Comparison of ENCODE assay signal across 9 cellular contexts in genomic region chr17:38873646-38874380, GRCh38. TPM values are rescaled to one million over a fixed set of nuclear protein-coding genes. Genes with fewer than 3 reads are reported as not detected.
DNase-seq lines count a peak whose midpoint lies in the region; ATAC-seq, FAIRE-seq and TF ChIP-seq lines count a peak whose summit lies in the region.
"Had no signal": no experiment of that assay in that cellular context is flagged by ENCODE, and none has a peak within 500 bp of the region (broad histone marks: within the 10 kb centered on the region; RNA-seq: fewer than 3 reads in every experiment).

No MANE protein-coding gene starts in this region.

- TF ChIP-seq EP300 in neural cell (conservative IDR thresholded peaks at IDR 0.05; ENCODE audit: poor library complexity, severe bottlenecking): no peak

- no peak for FAIRE-seq in D721Med (lab: Jason Lieb, UNC)

- CTCF ChIA-PET in AG04449 (lab: Yijun Ruan, JAX): interaction anchor here (1.2 to 1.6 kb wide), 3 partner anchors 10 to 301 kb away, joined by 3 to 4 read pairs (median 4); no protein-coding TSS in a partner anchor

- H3K9ac ChIP-seq in HUES6 (ENCODE audit: low read length): peak overlapping the region; percentile 42
- H3K9ac ChIP-seq in colonic mucosa (ENCODE audit: low read depth in 2 of 2, low read length in 2 of 2): peak overlapping the region; percentile 8 to 40
- H3K9ac ChIP-seq in neural cell (ENCODE audit: low read length): no peak overlapping the region

- H3F3A ChIP-seq in neural cell (ENCODE audit: insufficient read depth, low read length, poor library complexity, severe bottlenecking): no peaks in the 10 kb centered on the region

- TF ChIP-seq RAD21 in neural cell (conservative IDR thresholded peaks at IDR 0.05): no peak

- intact Hi-C loops in colonic mucosa (cut with DNase I): loop anchor here (10.0 kb wide), 1 partner anchor 101 kb away; no protein-coding TSS in a partner anchor

- peaks cover 61% of the 10 kb centered on the region for H3K79me2 ChIP-seq in neural cell (replicated peaks; ENCODE audit: insufficient read depth, low read length)

- no peaks in the 10 kb centered on the region for H3K9me2 ChIP-seq in neural cell (ENCODE audit: insufficient read depth, low read length)

- ATAC-seq in HG02798 (IDR thresholded peaks at IDR 0.05; ENCODE audit: poor library complexity, unreplicated experiment) (no peak), GM21526 (IDR thresholded peaks at IDR 0.05; ENCODE audit: low FRiP score, unreplicated experiment) (no peak)

- no peaks in the 10 kb centered on the region for H3K27me3 ChIP-seq in HUES6 (ENCODE audit: control insufficient read depth, insufficient read depth, low read length)
- no peaks in the 10 kb centered on the region for H3K27me3 ChIP-seq in colonic mucosa
- no peaks in the 10 kb centered on the region for H3K27me3 ChIP-seq in neural cell (ENCODE audit: insufficient read depth, low read depth, low read length)

- H3K36me3 ChIP-seq in HUES6 (ENCODE audit: control insufficient read depth, insufficient read depth, low read length) (peaks cover 15% of the 10 kb centered on the region), colonic mucosa (peaks cover 4% of the 10 kb centered on the region), neural cell (ENCODE audit: insufficient read depth, low read length) (no peaks in the 10 kb centered on the region)

- no peak for DNase-seq in AG04449 (ENCODE audit: low read depth, low spot score)
- peak; percentile 67 for DNase-seq in colonic mucosa
- DNase-seq in D721Med (ENCODE audit: insufficient read length, low spot score): no peak
- DNase-seq in NCI-H2029 (lab: John Stamatoyannopoulos, UW): no peak

- peaks cover 4% of the 10 kb centered on the region for H4K20me1 ChIP-seq in neural cell (ENCODE audit: insufficient read depth)

- no peak overlapping the region for H3K27ac ChIP-seq in HUES6 (ENCODE audit: low read depth, low read length)
- peak overlapping the region; percentile 100 for H3K27ac ChIP-seq in colonic mucosa
- no peak overlapping the region for H3K27ac ChIP-seq in neural cell (ENCODE audit: low read length)

- H3K4me2 ChIP-seq in neural cell (ENCODE audit: low read length): no peak overlapping the region

- H3K4me3 ChIP-seq in AG04449 (ENCODE audit: low read depth, low read length) (peak overlapping the region; percentile 99), HUES6 (ENCODE audit: low read depth, low read length) (no peak overlapping the region), colonic mucosa (no peak overlapping the region), neural cell (ENCODE audit: low read length) (peak overlapping the region; percentile 43)
- H3K4me3 ChIP-seq: lung had no signal

- POLR2A ChIA-PET in AG04449 (lab: Yijun Ruan, JAX): interaction anchor here (0.5 to 1.4 kb wide), 5 partner anchors 10 to 274 kb away, joined by 3 to 5 read pairs (median 4); no protein-coding TSS in a partner anchor

- H3K4me1 ChIP-seq in HUES6 (ENCODE audit: control insufficient read depth, insufficient read depth, low read length) (peaks cover 68% of the 10 kb centered on the region), colonic mucosa (peaks cover 45% of the 10 kb centered on the region)

- no peak overlapping the region for H2AFZ ChIP-seq in neural cell (ENCODE audit: low read depth, low read length)

- H3K9me3 ChIP-seq in HUES6 (ENCODE audit: control insufficient read depth, insufficient read depth, low read depth, low read length) (no peaks in the 10 kb centered on the region), colonic mucosa (no peaks in the 10 kb centered on the region), neural cell (ENCODE audit: low read length) (no peaks in the 10 kb centered on the region)

- no peak for TF ChIP-seq CTCF in AG04449 (IDR thresholded peaks at IDR 0.05; ENCODE audit: insufficient read depth, low read length, missing control alignments)
- no peak for TF ChIP-seq CTCF in colonic mucosa (IDR thresholded peaks at IDR 0.05)
- TF ChIP-seq CTCF in neural cell (IDR thresholded peaks at IDR 0.05; ENCODE audit: poor library complexity, severe bottlenecking): no peak
- TF ChIP-seq CTCF in D721Med (IDR thresholded peaks at IDR 0.05; ENCODE audit: insufficient read depth, missing control alignments): no peak

TF ChIP-seq in neural cell, 6 proteins besides CTCF, POLR2A, EP300 and RAD21:
- TF ChIP-seq POLR2AphosphoS5 (IDR thresholded peaks at IDR 0.05): no peak
- no peak for TF ChIP-seq SMC3 (conservative IDR thresholded peaks at IDR 0.05; ENCODE audit: poor library complexity)
- no peak for TF ChIP-seq TAF1 (IDR thresholded peaks at IDR 0.05; ENCODE audit: low read depth)
- TF ChIP-seq EZH2 (IDR thresholded peaks at IDR 0.05; ENCODE audit: borderline replicate concordance, insufficient read depth, low read length, poor library complexity, severe bottlenecking): no peak
- no peak for TF ChIP-seq REST (IDR thresholded peaks at IDR 0.05; ENCODE audit: borderline replicate concordance)
- no peak for TF ChIP-seq MXI1 (conservative IDR thresholded peaks at IDR 0.05; ENCODE audit: poor library complexity, severe bottlenecking)

RNA-seq across cellular contexts. Expression of gene LASP1, which starts 4.0 kb away (rescaled TPM):
- 100 to 1,000 TPM; 297 to 330 TPM for total RNA-seq in colonic mucosa
- 56.3 and 60.0 TPM in 2 replicates for polyA plus RNA-seq in neural cell
- 112 and 113 TPM in 2 replicates for polyA minus RNA-seq in neural cell

RNA-seq across cellular contexts. Expression of gene RPL23, which starts 20.3 kb away (rescaled TPM):
- total RNA-seq in colonic mucosa: 100 to 1,000 TPM; 845 to 956 TPM
- polyA plus RNA-seq in neural cell: 1,212 and 1,333 TPM in 2 replicates
- polyA minus RNA-seq in neural cell: 320 and 402 TPM in 2 replicates

RNA-seq across cellular contexts. Expression of gene CWC25, which starts 48.7 kb away (rescaled TPM):
- 10 to 100 TPM; 18.7 TPM for total RNA-seq in colonic mucosa
- polyA plus RNA-seq in neural cell: 15.4 and 18.4 TPM in 2 replicates
- 13.1 and 15.3 TPM in 2 replicates for polyA minus RNA-seq in neural cell

Comparison
In these comparisons a context has a peak if more than half of its experiments do, and no peak if none do; other contexts are left out.
1. H3K4me3 ChIP-seq: peak in AG04449 (single experiment) and neural cell (single experiment); none in HUES6 (single experiment) and colonic mucosa (single experiment).